In genomic region chr6:43803783-43804549, GRCh38 we compare ENCODE assay signal across 1 cellular context.
TF ChIP-seq lines count a peak whose summit lies in the region.

No MANE protein-coding gene starts in this region.

TF ChIP-seq in K562, 482 proteins besides CTCF, POLR2A, EP300 and RAD21 (continued from another document):
- peak in 1 of 2 experiments; percentile 1; a peak in 1 of 4 replicates for TF ChIP-seq UBTF (IDR thresholded peaks at IDR 0.05; ENCODE audit: borderline replicate concordance in 1 of 2, low read depth in 2 of 2, low read length in 2 of 2)
- TF ChIP-seq ARNT (IDR thresholded peaks at IDR 0.05) = no peak
- peak; percentile 78 for TF ChIP-seq JUN (IDR thresholded peaks at IDR 0.05; ENCODE audit: borderline replicate concordance, low read depth, low read length)
- TF ChIP-seq JUN (CRISPR knock-in tag; IDR thresholded peaks at IDR 0.05; ENCODE audit: borderline replicate concordance) = no peak
TF ChIP-seq in K562: peak in this region for 25.
